Comparison of ENCODE assay signal across 8 cellular contexts in the genomic region with DNA sequence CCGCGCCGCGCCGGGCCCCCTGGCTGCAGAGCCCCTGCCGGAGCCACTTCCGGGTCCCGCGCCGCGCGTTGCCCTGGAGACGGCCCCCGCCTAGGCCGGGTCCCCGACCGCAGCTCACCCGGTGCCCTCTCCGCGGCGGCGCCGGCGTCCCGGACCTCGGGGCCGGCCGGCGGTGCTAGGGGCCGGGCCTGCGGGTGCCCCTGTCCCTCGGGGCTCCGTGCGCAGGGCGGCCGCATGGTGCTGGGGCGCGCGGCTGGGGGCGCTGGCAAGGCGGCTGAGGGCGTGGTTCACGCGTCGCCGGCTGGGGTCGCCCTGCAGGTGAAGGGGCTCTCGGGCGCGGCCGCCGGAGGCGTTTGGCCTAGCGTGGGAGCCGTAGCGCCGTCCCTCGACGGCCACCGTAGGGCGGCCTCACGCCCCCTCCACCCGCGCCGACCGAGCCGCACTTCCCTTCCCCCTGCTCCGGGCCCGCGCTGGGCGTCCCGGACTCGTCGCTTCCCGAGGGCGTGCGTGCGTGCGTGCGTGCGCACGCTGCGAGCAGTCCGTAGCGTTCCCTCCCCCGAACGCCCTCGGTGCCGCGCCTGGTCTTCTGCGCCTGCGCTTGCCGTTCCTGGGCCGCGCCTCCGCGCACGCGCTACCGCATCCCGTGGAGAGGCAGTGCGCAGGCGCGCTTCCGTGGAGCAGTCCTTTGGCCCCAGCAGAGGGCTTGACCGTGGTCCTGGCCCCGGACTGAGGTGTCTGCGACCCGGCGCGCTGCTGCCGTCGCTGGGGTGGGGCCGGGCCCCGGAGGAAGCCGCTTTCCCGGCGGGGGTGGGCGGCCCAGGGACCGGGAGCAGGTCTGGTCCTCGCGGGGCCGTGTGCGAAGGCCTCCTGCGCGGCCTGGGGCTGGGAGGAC. TPM values are rescaled to one million over a fixed set of nuclear protein-coding genes. Genes with fewer than 3 reads are reported as not detected.
DNase-seq lines count a peak whose midpoint lies in the region; ATAC-seq and TF ChIP-seq lines count a peak whose summit lies in the region.

A gene with protein sequence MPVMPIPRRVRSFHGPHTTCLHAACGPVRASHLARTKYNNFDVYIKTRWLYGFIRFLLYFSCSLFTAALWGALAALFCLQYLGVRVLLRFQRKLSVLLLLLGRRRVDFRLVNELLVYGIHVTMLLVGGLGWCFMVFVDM (minus strand): TSS at position 509 of the 892 bp plus-strand sequence. CDS start 1,975 bp downstream, outside the sequence.

- peaks cover 18% of the 10 kb centered on the region for H3K4me1 ChIP-seq in hepatocyte (ENCODE audit: insufficient read depth)
- H3K4me1 ChIP-seq in aorta (ENCODE audit: control insufficient read depth in 1 of 2, insufficient read depth in 2 of 2, low read length in 2 of 2): no peaks in the 10 kb centered on the region

- H3K4me3 ChIP-seq in astrocyte of the cerebellum (ENCODE audit: low read depth, low read length): peak within 1 kb of the TSS; percentile 73
- H3K4me3 ChIP-seq in hepatocyte: peak within 1 kb of the TSS; percentile 87
- peak within 1 kb of the TSS; percentile 81 to 89 for H3K4me3 ChIP-seq in aorta (ENCODE audit: low read length in 2 of 2)

- TF ChIP-seq CTCF in astrocyte of the cerebellum (IDR thresholded peaks at IDR 0.05; ENCODE audit: low read depth, low read length, missing control alignments): no peak
- TF ChIP-seq CTCF in hepatocyte (IDR thresholded peaks at IDR 0.05; ENCODE audit: poor library complexity): no peak

- no peaks in the 10 kb centered on the region for H4K20me1 ChIP-seq in hepatocyte (ENCODE audit: insufficient read depth, poor library complexity, severe bottlenecking)

- peak within 1 kb of the TSS; percentile 99 for H3K4me2 ChIP-seq in hepatocyte

- in situ Hi-C loops in astrocyte of the cerebellum (cut with HindIII; ENCODE audit: low sequenced_read_pairs): no loop called here

- H3K9me3 ChIP-seq in hepatocyte (ENCODE audit: low read depth): no peaks in the 10 kb centered on the region
- H3K9me3 ChIP-seq in aorta (ENCODE audit: control insufficient read depth, low read length): no peaks in the 10 kb centered on the region

- H3K27me3 ChIP-seq in hepatocyte (no peaks in the 10 kb centered on the region), aorta (ENCODE audit: control insufficient read depth in 1 of 2, insufficient read depth in 2 of 2, low read length in 1 of 2) (no peaks in the 10 kb centered on the region)

- H3K27ac ChIP-seq in hepatocyte (peak within 1 kb of the TSS; percentile 98), aorta (ENCODE audit: low read depth in 1 of 2, low read length in 2 of 2) (peak within 1 kb of the TSS in 1 of 2 donors; percentile 20)

- H3K9me2 ChIP-seq in hepatocyte (replicated peaks; ENCODE audit: insufficient read depth): no peaks in the 10 kb centered on the region

- intact Hi-C loops in aorta (cut with DNase I): loop anchor here (1.0 to 10.0 kb wide), 2 partner anchors 24 to 64 kb away; no protein-coding TSS in a partner anchor

- ATAC-seq in GM18511 (IDR thresholded peaks at IDR 0.05; ENCODE audit: unreplicated experiment) (peak; percentile 76), HG03025 (IDR thresholded peaks at IDR 0.05; ENCODE audit: low FRiP score, unreplicated experiment) (peak; percentile 63), aorta (ENCODE audit: low FRiP score) (peak; percentile 96)

- peaks cover 38% of the 10 kb centered on the region for H3K79me2 ChIP-seq in hepatocyte

- peak within 1 kb of the TSS; percentile 63 for H2AFZ ChIP-seq in hepatocyte

- 2% methylated on average over 60 of the region's 126 CpGs for WGBS in hepatocyte (ENCODE audit: low lambda C conversion rate, missing lambda C conversion rate)
- 0% methylated on average over 57 to 126 of the region's 126 CpGs for WGBS in aorta, 2 donors

- DNase-seq in NCI-H2081 (lab: John Stamatoyannopoulos, UW) (peak; percentile 96), T-helper 9 cell (peak; percentile 90), astrocyte of the cerebellum (ENCODE audit: low read depth) (peak; percentile 85), hepatocyte (ENCODE audit: low spot score) (peak; percentile 99), renal cortical epithelial cell (ENCODE audit: low read depth) (peak; percentile 82), aorta (peak; percentile 98 to 99)

- H3K36me3 ChIP-seq in hepatocyte (replicated peaks; ENCODE audit: insufficient read depth, low read depth): no peaks in the 10 kb centered on the region
- no peaks in the 10 kb centered on the region for H3K36me3 ChIP-seq in aorta (ENCODE audit: control insufficient read depth in 1 of 2, insufficient read depth in 2 of 2, low read length in 1 of 2)

RNA-seq across cellular contexts. Expression of the gene that starts here (rescaled TPM):
- 32.9 and 37.8 TPM in 2 replicates for total RNA-seq in hepatocyte
- 45.3 and 47.6 TPM in 2 replicates for polyA plus RNA-seq in hepatocyte
- total RNA-seq in renal cortical epithelial cell: 69.3 and 73.2 TPM in 2 replicates
- 10 to 100 TPM; 22.0 to 25.1 TPM for total RNA-seq in aorta
- polyA plus RNA-seq in aorta: 10 to 100 TPM; 14.9 to 19.0 TPM
